Comparison of ENCODE assay signal across 8 cellular contexts in the genomic region with DNA sequence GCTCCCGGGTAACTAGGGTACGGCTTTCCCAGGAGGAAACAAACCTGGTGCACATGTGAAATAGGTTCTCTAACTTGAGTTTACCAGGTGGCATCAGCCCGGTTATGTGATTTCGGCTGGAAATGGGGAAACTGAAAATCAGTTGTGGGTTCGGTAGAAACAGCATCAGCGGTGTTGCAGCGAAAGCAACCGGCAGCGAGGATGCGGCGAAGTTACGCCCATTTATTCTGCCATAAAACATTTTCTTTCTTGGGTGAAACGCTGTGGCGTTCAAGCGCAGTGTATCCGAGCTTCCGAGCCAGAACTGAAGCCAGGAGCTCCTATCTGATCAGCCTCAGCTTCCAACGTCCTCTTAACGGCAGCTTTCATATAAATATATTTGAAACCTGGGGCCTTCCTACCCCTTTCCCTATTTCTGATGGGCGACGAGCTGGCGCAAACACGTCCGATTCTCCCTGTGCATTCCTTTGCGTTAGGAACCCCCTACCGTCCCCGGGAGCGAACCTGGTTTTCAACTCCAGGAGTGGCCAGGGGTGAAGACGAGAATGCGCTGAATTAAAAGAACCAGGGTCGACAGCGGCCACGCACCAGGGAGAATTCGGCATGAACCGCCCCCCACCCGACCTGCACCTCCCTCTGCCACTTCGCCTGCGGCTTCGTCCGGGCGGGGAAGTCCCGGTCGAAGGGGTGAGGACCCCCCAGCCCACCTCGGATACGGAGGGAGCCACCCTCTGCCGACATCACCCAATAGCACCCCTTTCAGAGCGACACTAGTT. TPM values are rescaled to one million over a fixed set of nuclear protein-coding genes. Genes with fewer than 3 reads are reported as not detected.
DNase-seq lines count a peak whose midpoint lies in the region; ATAC-seq and TF ChIP-seq lines count a peak whose summit lies in the region.

No MANE protein-coding gene starts in this region.

- no peaks in the 10 kb centered on the region for H3K27me3 ChIP-seq in lung (ENCODE audit: control insufficient read depth, insufficient read depth)

- ATAC-seq in lung (ENCODE audit: insufficient read depth, low FRiP score) (no peak), GM18868 (IDR thresholded peaks at IDR 0.05; ENCODE audit: unreplicated experiment) (no peak)

- H3K9me3 ChIP-seq in lung (ENCODE audit: control insufficient read depth in 2 of 2, insufficient read depth in 1 of 2, low read length in 1 of 2): no peaks in the 10 kb centered on the region

- H3K27ac ChIP-seq in lung (ENCODE audit: low read depth in 1 of 2, low read length in 1 of 2): peak overlapping the region in 1 of 2 donors; percentile 81
- peak overlapping the region; percentile 52 for H3K27ac ChIP-seq in substantia nigra (ENCODE audit: low read depth, low read length, poor library complexity, severe bottlenecking)

- H3K36me3 ChIP-seq in lung (ENCODE audit: control insufficient read depth in 2 of 2, insufficient read depth in 2 of 2, low read length in 2 of 2): no peaks in the 10 kb centered on the region

- H3K4me3 ChIP-seq in lung: peak overlapping the region; percentile 61

- DNase-seq in NCI-H1417 (lab: John Stamatoyannopoulos, UW) (peak in 2 of 3 experiments; percentile 56 to 66), NCI-H1417 treated with DMSO at 0.1 percent for 48 hours (lab: John Stamatoyannopoulos, UW) (no peak), SW480 (ENCODE audit: low spot score) (peak; percentile 45), lung (ENCODE audit: low spot score) (no peak), substantia nigra (lab: John Stamatoyannopoulos, UW) (peak in 23 of 49 donors; percentile 7 to 55 (median 28)), SKM-1 (lab: John Stamatoyannopoulos, UW; ENCODE audit: unreplicated experiment) (no peak)
- peak; percentile 19 for DNase-seq in central memory CD4-positive, alpha-beta T cell

- no peak for TF ChIP-seq CTCF in lung (IDR thresholded peaks at IDR 0.05; ENCODE audit: control extremely low read depth, extremely low read depth)

- peaks cover 7 to 8% of the 10 kb centered on the region in 2 donors for H3K4me1 ChIP-seq in lung (ENCODE audit: control insufficient read depth in 2 of 2, insufficient read depth in 2 of 2, low read length in 2 of 2)

- WGBS in lung, 2 donors: 1 to 2% methylated on average over 47 of the region's 47 CpGs

RNA-seq across cellular contexts. Expression of gene DPF3, which starts 1.6 kb away (rescaled TPM):
- 1 to 10 TPM in 1 of 2 donors, under 1 TPM in 1; 0.74 to 3.9 TPM for total RNA-seq in lung
- under 1 TPM; 0.17 to 0.30 TPM for polyA plus RNA-seq in lung

RNA-seq across cellular contexts. Expression of gene DCAF4, which starts 34.0 kb away (rescaled TPM):
- total RNA-seq in lung: 10 to 100 TPM; 12.9 to 13.5 TPM
- polyA plus RNA-seq in lung: 1 to 10 TPM; 5.2 to 9.4 TPM

Comparison
In these comparisons a context has a peak if more than half of its experiments do, and no peak if none do; other contexts are left out.
1. DNase-seq: peak in NCI-H1417 (2 of 3), SW480 (single experiment) and central memory CD4-positive, alpha-beta T cell (single experiment); none in NCI-H1417 treated with DMSO at 0.1 percent for 48 hours (single experiment), lung (single experiment) and SKM-1 (single experiment).